ENCODE assay signal across 9 cellular contexts in the genomic region with DNA sequence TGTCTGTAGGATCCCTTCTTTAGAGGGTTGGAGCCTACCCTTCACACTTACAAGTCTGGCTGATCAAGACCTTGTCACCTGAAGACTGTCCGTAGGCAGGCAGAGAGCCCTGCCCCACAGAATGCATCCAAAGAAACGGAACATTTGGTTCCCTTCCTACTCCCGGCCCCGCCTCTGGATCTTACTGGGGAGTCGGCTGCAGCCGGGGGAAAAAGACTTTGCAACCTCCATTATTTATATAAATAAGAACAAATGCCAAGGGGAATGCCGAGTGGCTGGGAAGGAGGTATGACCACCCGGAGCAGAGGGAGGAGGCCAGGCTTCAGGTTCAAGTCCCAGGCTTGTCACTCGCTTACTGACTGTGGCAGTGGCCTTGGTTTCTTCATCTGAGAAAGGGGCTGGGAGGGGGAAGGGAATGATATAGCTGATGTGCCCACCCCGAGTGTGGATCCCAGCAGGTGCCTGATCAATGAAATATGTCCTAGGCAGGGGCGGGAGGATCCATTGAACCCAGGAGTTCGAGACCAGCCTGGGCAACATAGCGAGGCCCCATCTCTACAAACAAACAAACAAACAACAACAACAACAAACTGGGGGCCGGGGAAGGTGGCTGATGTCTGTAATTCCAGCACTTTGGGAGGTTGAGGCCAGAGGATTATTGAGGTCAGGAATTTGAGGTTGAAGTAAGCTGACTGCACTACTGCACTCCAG. TPM values are rescaled to one million over a fixed set of nuclear protein-coding genes. Genes with fewer than 3 reads are reported as not detected.
DNase-seq lines count a peak whose midpoint lies in the region; ATAC-seq and TF ChIP-seq lines count a peak whose summit lies in the region.
"Had no signal": no experiment of that assay in that cellular context is flagged by ENCODE, and none has a peak within 500 bp of the region (broad histone marks: within the 10 kb centered on the region; RNA-seq: fewer than 3 reads in every experiment).

No MANE protein-coding gene starts in this region.

- H2AFZ ChIP-seq in parathyroid adenoma = peak overlapping the region; percentile 23

- H3K79me2 ChIP-seq in parathyroid adenoma = peaks cover 14% of the 10 kb centered on the region

- H3K9me3 Mint-ChIP-seq in CD14-positive monocyte = peaks cover 0 to 3% (median 0%) of the 10 kb centered on the region in 7 donors
- H3K9me3 Mint-ChIP-seq: activated naive CD4-positive, alpha-beta T cell treated with anti-CD3 and anti-CD28 coated beads, Interleukin-2, amount 10 ng/mL, durations not matched to agents 7 days and 5 days had no signal

- TF ChIP-seq CTCF in CD14-positive monocyte (IDR thresholded peaks at IDR 0.05) (no peak), RWPE2 (IDR thresholded peaks at IDR 0.05; ENCODE audit: poor library complexity, severe bottlenecking) (no peak), parathyroid adenoma (IDR thresholded peaks at IDR 0.05) (no peak)

- intact Hi-C loops in CD14-positive monocyte (cut with micrococcal nuclease) = no loop called here

- peaks cover 98% of the 10 kb centered on the region for H3K4me1 Mint-ChIP-seq in CD14-positive monocyte

- H3K36me3 ChIP-seq in RWPE2 (ENCODE audit: low read depth) (no peaks in the 10 kb centered on the region), parathyroid adenoma (ENCODE audit: control insufficient read depth, insufficient read depth, low read length) (no peaks in the 10 kb centered on the region)

- no peak for ATAC-seq in RWPE2 (ENCODE audit: low read depth)
- no peak for ATAC-seq in GM19467 (IDR thresholded peaks at IDR 0.05; ENCODE audit: unreplicated experiment)
- ATAC-seq in GM19397 (IDR thresholded peaks at IDR 0.05; ENCODE audit: unreplicated experiment) = no peak

- H3K27me3 ChIP-seq in RWPE2 (ENCODE audit: insufficient read depth, poor library complexity, severe bottlenecking) = no peaks in the 10 kb centered on the region
- no peaks in the 10 kb centered on the region for H3K27me3 ChIP-seq in parathyroid adenoma (ENCODE audit: control insufficient read depth, insufficient read depth, low read length)

- no peak overlapping the region for H3K9ac ChIP-seq in parathyroid adenoma

- peaks cover 71% of the 10 kb centered on the region for H3K4me1 ChIP-seq in RWPE2 (ENCODE audit: insufficient read depth, poor library complexity, severe bottlenecking)
- peaks cover 9% of the 10 kb centered on the region for H3K4me1 ChIP-seq in parathyroid adenoma

- H3K9me3 ChIP-seq in RWPE2 (ENCODE audit: severe bottlenecking) = no peaks in the 10 kb centered on the region
- no peaks in the 10 kb centered on the region for H3K9me3 ChIP-seq in parathyroid adenoma (ENCODE audit: control insufficient read depth, low read length)

- peak overlapping the region; percentile 95 to 99 (median 99) for H3K27ac Mint-ChIP-seq in CD14-positive monocyte
- H3K27ac Mint-ChIP-seq: activated naive CD4-positive, alpha-beta T cell treated with anti-CD3 and anti-CD28 coated beads, Interleukin-2, amount 10 ng/mL, durations not matched to agents 7 days and 5 days had no signal

- no peak overlapping the region for H3K4me2 ChIP-seq in parathyroid adenoma (ENCODE audit: low read length)

- peak overlapping the region; percentile 43 to 70 for H3K4me3 Mint-ChIP-seq in CD14-positive monocyte

- peaks cover 16 to 44% of the 10 kb centered on the region in 2 donors for H3K36me3 Mint-ChIP-seq in CD14-positive monocyte
- H3K36me3 Mint-ChIP-seq: activated naive CD4-positive, alpha-beta T cell treated with anti-CD3 and anti-CD28 coated beads, Interleukin-2, amount 10 ng/mL, durations not matched to agents 7 days and 5 days had no signal

- H3K27me3 Mint-ChIP-seq in CD14-positive monocyte (ENCODE audit: low read depth in 3 of 3) = peaks cover 0 to 18% (median 0%) of the 10 kb centered on the region in 3 donors

- no peak overlapping the region for H3K4me3 ChIP-seq in RWPE2 (ENCODE audit: severe bottlenecking)
- no peak overlapping the region for H3K4me3 ChIP-seq in parathyroid adenoma (ENCODE audit: low read depth, low read length)

- DNase-seq in CD14-positive monocyte (ENCODE audit: low spot score) = no peak
- no peak for DNase-seq in RWPE2 (ENCODE audit: low spot score)
- no peak for DNase-seq in epithelial cell of prostate (ENCODE audit: low read depth, low spot score)
- no peak for DNase-seq in NOMO-1 treated with DMSO at 0.1 percent for 48 hours (lab: John Stamatoyannopoulos, UW; ENCODE audit: unreplicated experiment)
- no peak for DNase-seq in LoVo (ENCODE audit: low spot score)

- H3K27ac ChIP-seq in RWPE2 (ENCODE audit: poor library complexity, severe bottlenecking) (peak overlapping the region; percentile 98), epithelial cell of prostate (peak overlapping the region; percentile 64), parathyroid adenoma (peak overlapping the region; percentile 47)

RNA-seq across cellular contexts. Expression of a gene that starts 48.7 kb away (rescaled TPM):
- 1 to 10 TPM; 5.7 to 8.7 TPM for polyA plus RNA-seq in CD14-positive monocyte

Comparison
In these comparisons a context has a peak if more than half of its experiments do, and no peak if none do; other contexts are left out.
1. H3K27ac ChIP-seq: peak in every context shown above with its lines; median percentile 98 in RWPE2; 64 in epithelial cell of prostate; 47 in parathyroid adenoma.